ENCODE assay signal across 8 cellular contexts in genomic region chr19:1259206-1259872, GRCh38. TPM values are rescaled to one million over a fixed set of nuclear protein-coding genes. Genes with fewer than 3 reads are reported as not detected.
DNase-seq lines count a peak whose midpoint lies in the region; ATAC-seq, FAIRE-seq and TF ChIP-seq lines count a peak whose summit lies in the region.

No MANE protein-coding gene starts in this region.

- no peaks in the 10 kb centered on the region for H3K9me3 Mint-ChIP-seq in CD8-positive, alpha-beta T cell

- peak overlapping the region; percentile 59 for H3K4me3 ChIP-seq in CD8-positive, alpha-beta T cell (ENCODE audit: low read depth, low read length)
- no peak overlapping the region for H3K4me3 ChIP-seq in fibroblast of the aortic adventitia (ENCODE audit: low read depth, low read length)
- peak overlapping the region in 1 of 4 donors; percentile 14 for H3K4me3 ChIP-seq in pancreas

- POLR2A ChIA-PET in CD8-positive, alpha-beta T cell (lab: Charles Lee) = interaction anchor here (0.7 to 4.5 kb wide), 6 partner anchors 8 to 192 kb away, joined by 3 to 40 read pairs (median 4); partner anchors contain the start of genes ARHGAP45, CIRBP and FAM174C

- peak; percentile 25 for ATAC-seq in CD8-positive, alpha-beta T cell
- ATAC-seq in GM21737 (IDR thresholded peaks at IDR 0.05; ENCODE audit: unreplicated experiment) (peak; percentile 24), pancreas (peak in 3 of 4 donors; percentile 3 to 13 (median 3)), HG03442 (IDR thresholded peaks at IDR 0.05; ENCODE audit: unreplicated experiment) (no peak), GM21360 (IDR thresholded peaks at IDR 0.05; ENCODE audit: unreplicated experiment) (no peak)

- peak; percentile 56 to 84 (median 68) for DNase-seq in CD8-positive, alpha-beta T cell
- peak; percentile 51 for DNase-seq in NOMO-1 treated with DMSO at 0.1 percent for 48 hours (lab: John Stamatoyannopoulos, UW; ENCODE audit: unreplicated experiment)
- DNase-seq in activated T-helper 1 cell treated with Interleukin-2 at 50 U/mL for 16 hours (ENCODE audit: low read depth) = peak; percentile 62
- DNase-seq in fibroblast of the aortic adventitia (ENCODE audit: low read depth) = peak; percentile 51
- peak in 4 of 6 donors; percentile 71 to 75 (median 72) for DNase-seq in pancreas

- H3K36me3 Mint-ChIP-seq in CD8-positive, alpha-beta T cell = peaks cover 24% of the 10 kb centered on the region

- no peaks in the 10 kb centered on the region for H3K9me3 ChIP-seq in CD8-positive, alpha-beta T cell (ENCODE audit: low read length)
- H3K9me3 ChIP-seq in pancreas = no peaks in the 10 kb centered on the region

- H3K27me3 ChIP-seq in CD8-positive, alpha-beta T cell (ENCODE audit: insufficient read depth, low read length) = no peaks in the 10 kb centered on the region
- no peaks in the 10 kb centered on the region for H3K27me3 ChIP-seq in pancreas

- H3K27ac Mint-ChIP-seq in CD8-positive, alpha-beta T cell = peak overlapping the region; percentile 96

- FAIRE-seq in pancreas (lab: Jason Lieb, UNC) = no peak

- peaks cover 57% of the 10 kb centered on the region for H3K4me1 Mint-ChIP-seq in CD8-positive, alpha-beta T cell (ENCODE audit: low read depth)

- H3K4me1 ChIP-seq in CD8-positive, alpha-beta T cell (ENCODE audit: insufficient read depth, low read length) = peaks cover 83% of the 10 kb centered on the region
- peaks cover 13 to 74% (median 31%) of the 10 kb centered on the region in 3 donors for H3K4me1 ChIP-seq in pancreas

- CTCF ChIA-PET in CD8-positive, alpha-beta T cell (lab: Charles Lee) = interaction anchor here (16.0 kb wide), 1 partner anchor 17 kb away, joined by 498 read pairs; the partner anchor contains the start of gene ATP5F1D

- TF ChIP-seq CTCF in CD8-positive, alpha-beta T cell (IDR thresholded peaks at IDR 0.05) = no peak
- TF ChIP-seq CTCF in fibroblast of the aortic adventitia (IDR thresholded peaks at IDR 0.05; ENCODE audit: insufficient read depth, low read length) (no peak), pancreas (IDR thresholded peaks at IDR 0.05) (no peak)

- H3K4me3 Mint-ChIP-seq in CD8-positive, alpha-beta T cell = peak overlapping the region; percentile 87

- peak overlapping the region; percentile 99 for H3K27ac ChIP-seq in CD8-positive, alpha-beta T cell (ENCODE audit: low read depth, low read length)
- H3K27ac ChIP-seq in pancreas = peak overlapping the region; percentile 95 to 98 (median 97)

- H3K36me3 ChIP-seq in CD8-positive, alpha-beta T cell (ENCODE audit: insufficient read depth, low read length) = peaks cover 34% of the 10 kb centered on the region
- peaks cover 8 to 34% (median 27%) of the 10 kb centered on the region in 3 donors for H3K36me3 ChIP-seq in pancreas

- H3K27me3 Mint-ChIP-seq in CD8-positive, alpha-beta T cell (ENCODE audit: low read depth) = no peaks in the 10 kb centered on the region

- intact Hi-C loops in CD8-positive, alpha-beta T cell (cut with DNase I, micrococcal nuclease) = loop anchor here in 1 of 2 experiments (1.0 kb wide), 1 partner anchor 10 kb away; no protein-coding TSS in a partner anchor
- intact Hi-C loops in pancreas (cut with DNase I) = no loop called here

- 17 to 23% methylated on average over 15 to 17 of the region's 17 CpGs for WGBS in pancreas, 2 donors

RNA-seq across cellular contexts. Expression of gene CIRBP, which starts 9.8 kb away (rescaled TPM):
- 100 to 1,000 TPM; 689 to 695 TPM for total RNA-seq in CD8-positive, alpha-beta T cell
- total RNA-seq in fibroblast of the aortic adventitia (ENCODE audit: low replicate concordance) (245 and 776 TPM in 2 replicates), pancreas (100 to 1,000 TPM; 232 to 607 (median 483) TPM)
- polyA plus RNA-seq in pancreas = 1,000 to 10,000 TPM in 1 of 2 donors, 100 to 1,000 TPM in 1; 802 to 1,009 TPM

RNA-seq across cellular contexts. Expression of gene MIDN, which starts 11.0 kb away (rescaled TPM):
- total RNA-seq in CD8-positive, alpha-beta T cell = 100 to 1,000 TPM; 305 to 314 TPM
- total RNA-seq in fibroblast of the aortic adventitia (ENCODE audit: low replicate concordance) = 23.2 and 32.5 TPM in 2 replicates
- total RNA-seq in pancreas = 10 to 100 TPM; 32.1 to 78.0 (median 49.1) TPM
- polyA plus RNA-seq in pancreas = 10 to 100 TPM; 36.6 to 49.1 TPM

RNA-seq across cellular contexts. Expression of gene FAM174C, which starts 16.0 kb away (rescaled TPM):
- 10 to 100 TPM; 36.2 to 37.4 TPM for total RNA-seq in CD8-positive, alpha-beta T cell
- total RNA-seq in fibroblast of the aortic adventitia (ENCODE audit: low replicate concordance) (25.2 and 123 TPM in 2 replicates), pancreas (10 to 100 TPM; 16.1 to 26.1 (median 22.9) TPM)
- polyA plus RNA-seq in pancreas = 10 to 100 TPM; 69.8 to 83.4 TPM

RNA-seq across cellular contexts. Expression of gene ATP5F1D, which starts 17.8 kb away (rescaled TPM):
- 10 to 100 TPM; 86.2 to 96.3 TPM for total RNA-seq in CD8-positive, alpha-beta T cell
- total RNA-seq in fibroblast of the aortic adventitia (ENCODE audit: low replicate concordance) (15.7 and 55.6 TPM in 2 replicates), pancreas (100 to 1,000 TPM in 5 of 6 donors, 10 to 100 TPM in 1; 97.3 to 192 (median 149) TPM)
- 100 to 1,000 TPM; 173 to 515 TPM for polyA plus RNA-seq in pancreas

RNA-seq across cellular contexts. Expression of gene CBARP, which starts 21.5 kb away (rescaled TPM):
- under 1 TPM; 0.49 to 0.67 TPM for total RNA-seq in CD8-positive, alpha-beta T cell
- total RNA-seq in fibroblast of the aortic adventitia (ENCODE audit: low replicate concordance) = 2.3 and 3.1 TPM in 2 replicates
- total RNA-seq in pancreas = 1 to 10 TPM in 1 of 6 donors, under 1 TPM in 5; 0.16 to 1.1 (median 0.51) TPM
- 1 to 10 TPM; 2.0 to 2.6 TPM for polyA plus RNA-seq in pancreas

Comparison
In these comparisons a context has a peak if more than half of its experiments do, and no peak if none do; other contexts are left out.
1. ATAC-seq: peak in CD8-positive, alpha-beta T cell (single experiment), GM21737 (single experiment) and pancreas (3 of 4); none in HG03442 (single experiment) and GM21360 (single experiment).
2. Peak in every context shown above with its lines, with median percentiles within 50 percentile points of each other: DNase-seq.